14 cellular contexts compared by ENCODE assay signal in the genomic region with DNA sequence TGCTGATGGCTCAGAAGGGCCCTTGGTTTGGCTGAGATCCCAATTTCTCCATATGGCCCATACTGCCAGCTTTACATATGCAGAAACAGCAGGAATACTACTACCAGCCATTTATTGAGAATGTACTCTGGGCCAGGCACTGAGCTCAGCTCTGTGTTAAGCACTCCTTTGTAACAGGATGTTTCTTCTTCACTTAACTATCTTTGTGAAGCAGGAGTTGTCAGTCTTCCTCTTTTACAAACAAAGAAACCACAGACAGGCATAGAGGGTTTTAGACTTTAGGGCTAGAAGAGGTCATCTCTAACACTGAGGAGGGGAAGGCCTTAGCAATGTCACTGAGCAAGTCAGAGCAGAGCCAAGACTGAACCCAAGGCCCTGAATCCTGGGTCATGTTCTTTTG.
"Had no signal": no experiment of that assay in that cellular context is flagged by ENCODE, and none has a peak within 500 bp of the region (broad histone marks: within the 10 kb centered on the region; RNA-seq: fewer than 3 reads in every experiment).

No MANE protein-coding gene starts in this region.

- DNase-seq: activated CD4-positive, alpha-beta T cell treated with anti-CD3 and anti-CD28 coated beads, Interleukin-2, amount 10 ng/mL, durations not matched to agents 24 days and 14 days; activated CD8-positive, alpha-beta memory T cell treated with anti-CD3 and anti-CD28 coated beads, Interleukin-2, amount 50 U/mL, for 48 hours; activated naive CD8-positive, alpha-beta T cell treated with anti-CD3 and anti-CD28 coated beads, Interleukin-2, amount 10 ng/mL, durations not matched to agents 7 days and 5 days; cortex of kidney; effector CD4-positive, alpha-beta T cell; esophagus squamous epithelium; left ventricle myocardium superior; mucosa of descending colon; naive thymus-derived CD4-positive, alpha-beta T cell; ovary; stimulated activated naive CD8-positive, alpha-beta T cell treated with anti-CD3 and anti-CD28 coated beads, Interleukin-15, Interleukin-2, amounts not matched to agents 100 U/mL and 50 U/mL, for 24 hours; T-helper 9 cell; upper lobe of left lung had no signal

- ATAC-seq: left ventricle myocardium superior; mucosa of descending colon; naive thymus-derived CD4-positive, alpha-beta T cell; sciatic nerve; stimulated activated naive CD8-positive, alpha-beta T cell treated with anti-CD3 and anti-CD28 coated beads, Interleukin-15, Interleukin-2, amounts not matched to agents 100 U/mL and 50 U/mL, for 24 hours had no signal
